16 cellular contexts compared by ENCODE assay signal in the genomic region with DNA sequence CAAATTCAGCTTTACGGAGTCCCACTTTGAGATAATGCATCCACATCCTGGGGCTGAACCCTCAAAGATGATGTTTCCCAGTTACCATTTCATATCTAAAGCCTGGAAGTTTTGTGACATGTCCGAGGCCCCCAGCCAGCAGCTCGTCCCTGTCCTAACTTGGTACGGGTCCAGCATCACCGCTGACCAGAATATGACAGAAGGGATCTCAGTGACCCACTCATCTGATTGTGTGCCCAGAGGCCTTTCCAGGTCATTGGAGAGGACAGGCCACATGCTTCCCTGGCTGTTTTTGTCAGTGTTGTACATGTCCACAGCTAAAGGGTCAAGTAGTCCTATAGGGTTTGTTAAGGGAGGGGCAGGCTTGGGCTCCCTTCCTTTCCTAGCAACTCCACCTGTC. TPM values are rescaled to one million over a fixed set of nuclear protein-coding genes. Genes with fewer than 3 reads are reported as not detected.
DNase-seq lines count a peak whose midpoint lies in the region; ATAC-seq and TF ChIP-seq lines count a peak whose summit lies in the region.
"Had no signal": no experiment of that assay in that cellular context is flagged by ENCODE, and none has a peak within 500 bp of the region (broad histone marks: within the 10 kb centered on the region; RNA-seq: fewer than 3 reads in every experiment).

No MANE protein-coding gene starts in this region.

- intact Hi-C loops in right lobe of liver (cut with DNase I), result no loop called here

- peaks cover 9% of the 10 kb centered on the region for H3K36me3 Mint-ChIP-seq in activated naive CD8-positive, alpha-beta T cell
- peaks cover 76% of the 10 kb centered on the region for H3K36me3 Mint-ChIP-seq in activated naive CD8-positive, alpha-beta T cell treated with anti-CD3 and anti-CD28 coated beads, Interleukin-2, amount 50 U/mL, for 24 hours (ENCODE audit: low read depth)
- H3K36me3 Mint-ChIP-seq in activated T-helper 17 cell treated with anti-CD3 and anti-CD28 coated beads, Interleukin-2, amount 50 U/mL, for 72 hours (ENCODE audit: low read depth), result peaks cover 100% of the 10 kb centered on the region
- peaks cover 99% of the 10 kb centered on the region for H3K36me3 Mint-ChIP-seq in stimulated activated effector memory CD8-positive, alpha-beta T cell treated with anti-CD3 and anti-CD28 coated beads, Interleukin-12 subunit alpha, Interleukin-12 subunit beta, amount 100 ng/mL, for 72 hours
- peaks cover 71% of the 10 kb centered on the region for H3K36me3 Mint-ChIP-seq in T-helper 2 cell treated with Interferon-gamma antibody and Interleukin-4, amounts not matched to agents 5 μg/mL and 100 μg/mL, for 36 hours (ENCODE audit: low read depth)

- TF ChIP-seq POLR2A in right lobe of liver (IDR thresholded peaks at IDR 0.05), result no peak

- no peak for TF ChIP-seq CTCF in right lobe of liver (IDR thresholded peaks at IDR 0.05)

- peaks cover 27% of the 10 kb centered on the region for H3K4me1 Mint-ChIP-seq in activated naive CD8-positive, alpha-beta T cell (ENCODE audit: low read depth)
- H3K4me1 Mint-ChIP-seq in activated naive CD8-positive, alpha-beta T cell treated with anti-CD3 and anti-CD28 coated beads, Interleukin-2, amount 50 U/mL, for 24 hours, result peaks cover 22% of the 10 kb centered on the region
- peaks cover 19% of the 10 kb centered on the region for H3K4me1 Mint-ChIP-seq in activated T-helper 17 cell treated with anti-CD3 and anti-CD28 coated beads, Interleukin-2, amount 50 U/mL, for 72 hours
- peaks cover 20% of the 10 kb centered on the region for H3K4me1 Mint-ChIP-seq in stimulated activated effector memory CD8-positive, alpha-beta T cell treated with anti-CD3 and anti-CD28 coated beads, Interleukin-12 subunit alpha, Interleukin-12 subunit beta, amount 100 ng/mL, for 72 hours
- H3K4me1 Mint-ChIP-seq in T-helper 2 cell treated with Interferon-gamma antibody and Interleukin-4, amounts not matched to agents 5 μg/mL and 100 μg/mL, for 36 hours (ENCODE audit: low read depth), result peaks cover 13% of the 10 kb centered on the region
- H3K4me1 Mint-ChIP-seq: endodermal cell, WTC11 had no signal

- no peaks in the 10 kb centered on the region for H3K27me3 Mint-ChIP-seq in activated naive CD8-positive, alpha-beta T cell
- no peaks in the 10 kb centered on the region for H3K27me3 Mint-ChIP-seq in activated naive CD8-positive, alpha-beta T cell treated with anti-CD3 and anti-CD28 coated beads, Interleukin-2, amount 50 U/mL, for 24 hours
- H3K27me3 Mint-ChIP-seq in activated T-helper 17 cell treated with anti-CD3 and anti-CD28 coated beads, Interleukin-2, amount 50 U/mL, for 72 hours, result no peaks in the 10 kb centered on the region
- no peaks in the 10 kb centered on the region for H3K27me3 Mint-ChIP-seq in T-helper 2 cell treated with Interferon-gamma antibody and Interleukin-4, amounts not matched to agents 5 μg/mL and 100 μg/mL, for 36 hours (ENCODE audit: low read depth)
- H3K27me3 Mint-ChIP-seq: IgD-negative memory B cell had no signal

- 44% methylated on average over 4 of the region's 5 CpGs for WGBS in right lobe of liver (ENCODE audit: insufficient coverage, low coverage, low lambda C conversion rate, missing lambda C conversion rate)

- DNase-seq in activated naive CD8-positive, alpha-beta T cell treated with anti-CD3 and anti-CD28 coated beads, Interleukin-2, amount 50 U/mL, for 24 hours, result no peak
- DNase-seq in right lobe of liver (peak in 1 of 3 donors; percentile 71), DMS 273 (lab: John Stamatoyannopoulos, UW; ENCODE audit: unreplicated experiment) (no peak), NCI-H526 treated with DMSO at 0.1 percent for 48 hours (lab: John Stamatoyannopoulos, UW) (no peak)
- DNase-seq in stimulated activated effector memory CD8-positive, alpha-beta T cell treated with anti-CD3 and anti-CD28 coated beads, Interleukin-12 subunit alpha, Interleukin-12 subunit beta, amount 100 ng/mL, for 72 hours (ENCODE audit: low spot score in 2 of 2), result no peak
- DNase-seq in T-helper 2 cell treated with Interferon-gamma antibody and Interleukin-4, amounts not matched to agents 5 μg/mL and 100 μg/mL, for 36 hours (ENCODE audit: low spot score), result no peak
- DNase-seq: DND-41, endodermal cell, glutamatergic neuron, NCI-H1436, NCI-H748 treated with DMSO at 0.1 percent for 48 hours had no signal

- H3K27ac Mint-ChIP-seq in activated naive CD8-positive, alpha-beta T cell, result peak overlapping the region; percentile 59
- H3K27ac Mint-ChIP-seq in activated naive CD8-positive, alpha-beta T cell treated with anti-CD3 and anti-CD28 coated beads, Interleukin-2, amount 50 U/mL, for 24 hours, result no peak overlapping the region
- peak overlapping the region; percentile 85 for H3K27ac Mint-ChIP-seq in activated T-helper 17 cell treated with anti-CD3 and anti-CD28 coated beads, Interleukin-2, amount 50 U/mL, for 72 hours
- peak overlapping the region; percentile 83 for H3K27ac Mint-ChIP-seq in stimulated activated effector memory CD8-positive, alpha-beta T cell treated with anti-CD3 and anti-CD28 coated beads, Interleukin-12 subunit alpha, Interleukin-12 subunit beta, amount 100 ng/mL, for 72 hours
- no peak overlapping the region for H3K27ac Mint-ChIP-seq in T-helper 2 cell treated with Interferon-gamma antibody and Interleukin-4, amounts not matched to agents 5 μg/mL and 100 μg/mL, for 36 hours
- H3K27ac Mint-ChIP-seq: endodermal cell, WTC11 had no signal

- H3K9me3 Mint-ChIP-seq in activated naive CD8-positive, alpha-beta T cell (ENCODE audit: low read depth), result no peaks in the 10 kb centered on the region
- H3K9me3 Mint-ChIP-seq in activated naive CD8-positive, alpha-beta T cell treated with anti-CD3 and anti-CD28 coated beads, Interleukin-2, amount 50 U/mL, for 24 hours, result no peaks in the 10 kb centered on the region
- no peaks in the 10 kb centered on the region for H3K9me3 Mint-ChIP-seq in activated T-helper 17 cell treated with anti-CD3 and anti-CD28 coated beads, Interleukin-2, amount 50 U/mL, for 72 hours
- no peaks in the 10 kb centered on the region for H3K9me3 Mint-ChIP-seq in stimulated activated effector memory CD8-positive, alpha-beta T cell treated with anti-CD3 and anti-CD28 coated beads, Interleukin-12 subunit alpha, Interleukin-12 subunit beta, amount 100 ng/mL, for 72 hours
- no peaks in the 10 kb centered on the region for H3K9me3 Mint-ChIP-seq in T-helper 2 cell treated with Interferon-gamma antibody and Interleukin-4, amounts not matched to agents 5 μg/mL and 100 μg/mL, for 36 hours
- H3K9me3 Mint-ChIP-seq: endodermal cell, IgD-negative memory B cell, WTC11 had no signal

- peaks cover 0 to 29% (median 15%) of the 10 kb centered on the region in 4 donors for H3K4me1 ChIP-seq in right lobe of liver

- H3K4me3 Mint-ChIP-seq in activated naive CD8-positive, alpha-beta T cell, result no peak overlapping the region
- no peak overlapping the region for H3K4me3 Mint-ChIP-seq in activated naive CD8-positive, alpha-beta T cell treated with anti-CD3 and anti-CD28 coated beads, Interleukin-2, amount 50 U/mL, for 24 hours
- H3K4me3 Mint-ChIP-seq in activated T-helper 17 cell treated with anti-CD3 and anti-CD28 coated beads, Interleukin-2, amount 50 U/mL, for 72 hours, result peak overlapping the region; percentile 42
- H3K4me3 Mint-ChIP-seq in stimulated activated effector memory CD8-positive, alpha-beta T cell treated with anti-CD3 and anti-CD28 coated beads, Interleukin-12 subunit alpha, Interleukin-12 subunit beta, amount 100 ng/mL, for 72 hours, result no peak overlapping the region
- H3K4me3 Mint-ChIP-seq in T-helper 2 cell treated with Interferon-gamma antibody and Interleukin-4, amounts not matched to agents 5 μg/mL and 100 μg/mL, for 36 hours, result no peak overlapping the region
- H3K4me3 Mint-ChIP-seq: endodermal cell, IgD-negative memory B cell, WTC11 had no signal

- peak overlapping the region in 2 of 3 donors; percentile 38 to 69 for H3K27ac ChIP-seq in right lobe of liver

- H3K4me3 ChIP-seq in right lobe of liver, result no peak overlapping the region
- H3K4me3 ChIP-seq: lung had no signal

- H3K36me3 ChIP-seq in right lobe of liver, result peaks cover 8 to 54% (median 25%) of the 10 kb centered on the region in 4 donors

- H3K27me3 ChIP-seq in right lobe of liver, result no peaks in the 10 kb centered on the region

- no peak for ATAC-seq in activated naive CD8-positive, alpha-beta T cell treated with anti-CD3 and anti-CD28 coated beads, Interleukin-2, amount 50 U/mL, for 24 hours
- ATAC-seq in activated T-helper 17 cell treated with anti-CD3 and anti-CD28 coated beads, Interleukin-2, amount 50 U/mL, for 72 hours (replicated peaks), result no peak
- peak; percentile 27 to 62 (median 54) for ATAC-seq in right lobe of liver
- no peak for ATAC-seq in stimulated activated effector memory CD8-positive, alpha-beta T cell treated with anti-CD3 and anti-CD28 coated beads, Interleukin-12 subunit alpha, Interleukin-12 subunit beta, amount 100 ng/mL, for 72 hours
- ATAC-seq: WTC11 had no signal

- no peaks in the 10 kb centered on the region for H3K9me3 ChIP-seq in right lobe of liver

RNA-seq across cellular contexts. Expression of a gene that starts 33.3 kb away (rescaled TPM):
- total RNA-seq in activated T-helper 17 cell treated with anti-CD3 and anti-CD28 coated beads, Interleukin-2, amount 50 U/mL, for 72 hours, result 10 to 100 TPM; 33.1 to 40.1 TPM
- 10 to 100 TPM; 17.3 to 34.2 (median 26.5) TPM for total RNA-seq in right lobe of liver

RNA-seq across cellular contexts. Expression of a gene that starts 40.6 kb away (rescaled TPM):
- 100 to 1,000 TPM; 179 to 230 TPM for total RNA-seq in activated T-helper 17 cell treated with anti-CD3 and anti-CD28 coated beads, Interleukin-2, amount 50 U/mL, for 72 hours
- total RNA-seq in right lobe of liver, result 10 to 100 TPM in 3 of 6 experiments, 1 to 10 TPM in 3; 4.4 to 27.2 (median 9.1) TPM

Comparison
In these comparisons a context has a peak if more than half of its experiments do, and no peak if none do; other contexts are left out.
1. H3K27ac Mint-ChIP-seq: peak in activated naive CD8-positive, alpha-beta T cell (single experiment), activated T-helper 17 cell treated with anti-CD3 and anti-CD28 coated beads, Interleukin-2, amount 50 U/mL, for 72 hours (single experiment) and stimulated activated effector memory CD8-positive, alpha-beta T cell treated with anti-CD3 and anti-CD28 coated beads, Interleukin-12 subunit alpha, Interleukin-12 subunit beta, amount 100 ng/mL, for 72 hours (single experiment); none in activated naive CD8-positive, alpha-beta T cell treated with anti-CD3 and anti-CD28 coated beads, Interleukin-2, amount 50 U/mL, for 24 hours (single experiment) and T-helper 2 cell treated with Interferon-gamma antibody and Interleukin-4, amounts not matched to agents 5 μg/mL and 100 μg/mL, for 36 hours (single experiment).
2. ATAC-seq: peak in right lobe of liver (4 of 4); none in activated naive CD8-positive, alpha-beta T cell treated with anti-CD3 and anti-CD28 coated beads, Interleukin-2, amount 50 U/mL, for 24 hours (single experiment), activated T-helper 17 cell treated with anti-CD3 and anti-CD28 coated beads, Interleukin-2, amount 50 U/mL, for 72 hours (single experiment) and stimulated activated effector memory CD8-positive, alpha-beta T cell treated with anti-CD3 and anti-CD28 coated beads, Interleukin-12 subunit alpha, Interleukin-12 subunit beta, amount 100 ng/mL, for 72 hours (single experiment).
3. RNA of a gene that starts 40.6 kb away (total RNA-seq): 179 to 230 TPM in activated T-helper 17 cell treated with anti-CD3 and anti-CD28 coated beads, Interleukin-2, amount 50 U/mL, for 72 hours; 4.4 to 27.2 TPM in right lobe of liver; every median in the first group is over 4 times any median in the second.